36 cellular contexts compared by ENCODE assay signal in genomic region chr4:141038428-141038827, GRCh38.
"Had no signal": no experiment of that assay in that cellular context is flagged by ENCODE, and none has a peak within 500 bp of the region (broad histone marks: within the 10 kb centered on the region; RNA-seq: fewer than 3 reads in every experiment).

No MANE protein-coding gene starts in this region.

- DNase-seq: activated CD4-positive, alpha-beta memory T cell treated with anti-CD3 and anti-CD28 coated beads, Interleukin-2, amount 10 ng/mL, durations not matched to agents 7 days and 5 days; activated CD4-positive, alpha-beta T cell treated with anti-CD3 and anti-CD28 coated beads for 1 hour; activated CD4-positive, alpha-beta T cell treated with anti-CD3 and anti-CD28 coated beads for 36 hours; activated CD4-positive, alpha-beta T cell treated with anti-CD3 and anti-CD28 coated beads for 48 hours; activated CD4-positive, alpha-beta T cell treated with anti-CD3 and anti-CD28 coated beads, Interleukin-2, amount 10 ng/mL, durations not matched to agents 7 days and 5 days; activated CD4-positive, alpha-beta T cell treated with anti-CD3 and anti-CD28 coated beads, Interleukin-2, amount 50 U/mL, for 48 hours; activated CD4-positive, CD25-positive, alpha-beta regulatory T cell; activated CD8-positive, alpha-beta memory T cell treated with anti-CD3 and anti-CD28 coated beads, Interleukin-2, amount 50 U/mL, for 4 hours; activated CD8-positive, alpha-beta T cell treated with anti-CD3 and anti-CD28 coated beads, Interleukin-2, amount 10 ng/mL, durations not matched to agents 7 days and 5 days; activated effector memory CD4-positive, alpha-beta T cell treated with anti-CD3 and anti-CD28 coated beads, Interleukin-2, amount 50 U/mL, for 16 hours; activated gamma-delta T cell treated with Interleukin-2 at 50 U/mL for 16 hours; activated naive CD4-positive, alpha-beta T cell; activated naive CD4-positive, alpha-beta T cell treated with anti-CD3 and anti-CD28 coated beads for 36 hours; activated naive CD4-positive, alpha-beta T cell treated with anti-CD3 and anti-CD28 coated beads, Interleukin-2, amount 50 U/mL, for 16 hours; activated naive CD8-positive, alpha-beta T cell treated with anti-CD3 and anti-CD28 coated beads for 36 hours; activated T-cell treated with anti-CD3 and anti-CD28 coated beads for 4 hours; activated T-cell treated with anti-CD3 and anti-CD28 coated beads, Interleukin-2, amount 50 U/mL, for 1 hour; activated T-cell treated with anti-CD3 and anti-CD28 coated beads, Interleukin-2, amount 50 U/mL, for 4 hours; activated T-cell treated with anti-CD3 and anti-CD28 coated beads, Interleukin-2, amount 50 U/mL, for 72 hours; adrenal gland; amniotic stem cell; aorta; body of pancreas; brain microvascular endothelial cell; cerebellar nuclear complex; T-helper 1 cell; T-helper 2 cell; T-helper 9 cell had no signal

- H3K4me3 ChIP-seq: adrenal gland, body of pancreas, breast epithelium, cardiac muscle cell had no signal

- H3K27me3 ChIP-seq: adrenal gland, body of pancreas, brain microvascular endothelial cell, breast epithelium, cardiac muscle cell had no signal

- H3K4me1 ChIP-seq: body of pancreas, breast epithelium had no signal

- FAIRE-seq: astrocyte, TTC549 had no signal

- H3K9me3 ChIP-seq: adrenal gland, body of pancreas had no signal

- H3K27ac ChIP-seq: adrenal gland, body of pancreas, brain microvascular endothelial cell, breast epithelium, cardiac muscle cell, VCaP had no signal

- H3K36me3 ChIP-seq: adrenal gland, brain microvascular endothelial cell, breast epithelium, cardiac muscle cell had no signal

- ATAC-seq: activated CD4-positive, alpha-beta T cell treated with anti-CD3 and anti-CD28 coated beads for 36 hours; activated CD4-positive, CD25-positive, alpha-beta regulatory T cell treated with anti-CD3 and anti-CD28 coated beads, Interleukin-2, amount 50 U/mL, for 24 hours; activated CD8-positive, alpha-beta T cell treated with anti-CD3 and anti-CD28 coated beads, Interleukin-2, amount 10 ng/mL, durations not matched to agents 7 days and 5 days; activated naive CD4-positive, alpha-beta T cell treated with anti-CD3 and anti-CD28 coated beads, Interleukin-2, amount 50 U/mL, for 72 hours; activated T-cell treated with anti-CD3 and anti-CD28 coated beads, Interleukin-2, amount 50 U/mL, for 4 hours; activated T-cell treated with anti-CD3 and anti-CD28 coated beads, Interleukin-2, amount 50 U/mL, for 72 hours; activated T-helper 17 cell treated with anti-CD3 and anti-CD28 coated beads, Interleukin-2, amount 50 U/mL, for 72 hours; body of pancreas had no signal
